Comparison of ENCODE assay signal across 3 cellular contexts in genomic region chr11:117016747-117017146, GRCh38.
TF ChIP-seq lines count a peak whose summit lies in the region.

No MANE protein-coding gene starts in this region.

TF ChIP-seq in HEK293, 187 proteins besides CTCF, POLR2A, EP300 and RAD21:
- TF ChIP-seq ZNF580 (tag by site-specific recombination; IDR thresholded peaks at IDR 0.05) (peak; percentile 86), ZNF146 (tag by site-specific recombination; IDR thresholded peaks at IDR 0.05) (peak; percentile 99), ZNF280D (tag by site-specific recombination; IDR thresholded peaks at IDR 0.05) (0 out of 2 replicates have a peak, but pooled peaks have one; percentile 29), ZNF776 (tag by site-specific recombination; IDR thresholded peaks at IDR 0.05; ENCODE audit: borderline replicate concordance) (no peak)

TF ChIP-seq in K562, 482 proteins besides CTCF, POLR2A, EP300 and RAD21 (continues in another document):
- TF ChIP-seq MAFF (IDR thresholded peaks at IDR 0.05; ENCODE audit: low read length) (no peak), NBN (IDR thresholded peaks at IDR 0.05; ENCODE audit: low read depth) (no peak), EZH2 (IDR thresholded peaks at IDR 0.05; ENCODE audit: borderline replicate concordance, low read depth, low read length) (no peak), SMAD2 (IDR thresholded peaks at IDR 0.05; ENCODE audit: low read depth, low read length) (no peak), ZNF146 (CRISPR knock-in tag; IDR thresholded peaks at IDR 0.05; ENCODE audit: unreplicated experiment) (peak; percentile 99), XRCC4 (IDR thresholded peaks at IDR 0.05; ENCODE audit: extremely low read depth, insufficient read depth, insufficient read length) (no peak), ZNF324 (CRISPR knock-in tag; IDR thresholded peaks at IDR 0.05) (no peak), RCOR1 (IDR thresholded peaks at IDR 0.05; ENCODE audit: borderline replicate concordance in 1 of 2, low read depth in 2 of 2, low read length in 2 of 2) (no peak), KAT8 (IDR thresholded peaks at IDR 0.05; ENCODE audit: low read depth) (no peak), CHD1 (IDR thresholded peaks at IDR 0.05; ENCODE audit: low read length) (no peak), ZNF57 (CRISPR knock-in tag; IDR thresholded peaks at IDR 0.05) (no peak), ZC3H4 (CRISPR knock-in tag; IDR thresholded peaks at IDR 0.05; ENCODE audit: borderline replicate concordance) (no peak), ADNP (tag; IDR thresholded peaks at IDR 0.05) (peak; percentile 67), GATA2 (CRISPR knock-in tag; IDR thresholded peaks at IDR 0.05) (no peak), DIDO1 (tag; IDR thresholded peaks at IDR 0.05; ENCODE audit: low read depth) (no peak), POU5F1 (IDR thresholded peaks at IDR 0.05; ENCODE audit: borderline replicate concordance, low read depth, low read length, partially characterized antibody) (no peak), SMARCA5 (IDR thresholded peaks at IDR 0.05) (peak; percentile 60; the same call in 1 of the 2 replicates), CUX1 (CRISPR knock-in tag; IDR thresholded peaks at IDR 0.05) (no peak), ARID1B (IDR thresholded peaks at IDR 0.05) (no peak), RBM25 (IDR thresholded peaks at IDR 0.05; ENCODE audit: low read depth, low read length, severe bottlenecking) (peak; percentile 93), TARDBP (IDR thresholded peaks at IDR 0.05) (no peak), HMGN3 (IDR thresholded peaks at IDR 0.05; ENCODE audit: borderline replicate concordance, extremely low read depth, insufficient read length, low read depth, low read length) (no peak), PATZ1 (CRISPR knock-in tag; IDR thresholded peaks at IDR 0.05; ENCODE audit: borderline replicate concordance) (no peak), CHAMP1 (IDR thresholded peaks at IDR 0.05) (0 out of 2 replicates have a peak, but pooled peaks have one; percentile 29)

TF ChIP-seq in H1, 55 proteins besides CTCF, POLR2A, EP300 and RAD21:
- TF ChIP-seq CBX8 (IDR thresholded peaks at IDR 0.05; ENCODE audit: borderline replicate concordance, low read depth, low read length) (no peak), HDAC2 (IDR thresholded peaks at IDR 0.05; ENCODE audit: borderline replicate concordance in 1 of 2, low read depth in 2 of 2, low read length in 2 of 2) (peak in 1 of 2 experiments; percentile 52; a peak in 1 of 4 replicates), KDM1A (IDR thresholded peaks at IDR 0.05; ENCODE audit: borderline replicate concordance, low read length) (peak; percentile 68; the same call in 1 of the 2 replicates), POLR2AphosphoS5 (IDR thresholded peaks at IDR 0.05; ENCODE audit: low read depth, low read length) (no peak), SAP30 (IDR thresholded peaks at IDR 0.05; ENCODE audit: insufficient read depth, insufficient replicate concordance, low read length) (no peak), HDAC6 (IDR thresholded peaks at IDR 0.05; ENCODE audit: low read depth, low read length) (no peak), ATF2 (IDR thresholded peaks at IDR 0.05; ENCODE audit: low read length) (no peak)
